28 cellular contexts compared by ENCODE assay signal in genomic region chr16:24639769-24640168, GRCh38.
"Had no signal": no experiment of that assay in that cellular context is flagged by ENCODE, and none has a peak within 500 bp of the region (broad histone marks: within the 10 kb centered on the region; RNA-seq: fewer than 3 reads in every experiment).

No MANE protein-coding gene starts in this region.

- H3K4me3 ChIP-seq: lung, mucosa of descending colon, pancreas, prostate gland, skin epidermis, stomach, thoracic aorta, tibial artery, upper lobe of right lung had no signal

- H3K9me3 ChIP-seq: mucosa of descending colon, pancreas, prostate gland, stomach, thoracic aorta, tibial artery, upper lobe of right lung had no signal

- DNase-seq: hippocampal formation; kidney glomerular epithelial cell; left cardiac atrium; mesendoderm; midbrain; mucosa of descending colon; naive thymus-derived CD4-positive, alpha-beta T cell; pancreas; posterior cingulate gyrus; retina; right cardiac atrium; stimulated activated CD4-positive, alpha-beta T cell treated with anti-CD3 and anti-CD28 coated beads, Interleukin-12 subunit alpha, Interleukin-12 subunit beta, amount 100 ng/mL, for 4 hours; stimulated activated CD4-positive, alpha-beta T cell treated with anti-CD3 and anti-CD28 coated beads, Interleukin-15, amount 100 ng/mL, for 24 hours; stimulated activated CD4-positive, alpha-beta T cell treated with anti-CD3 and anti-CD28 coated beads, Interleukin-2, amount 100 ng/mL, for 24 hours; stimulated activated CD4-positive, alpha-beta T cell treated with anti-CD3 and anti-CD28 coated beads, Interleukin-4, amount 100 ng/mL, for 1 hour; stimulated activated naive B cell treated with anti-CD40 and anti-IgM and Interleukin-4, amounts not matched to agents 10 μg/mL and 1 μg/mL and 100 μg/mL, for 72 hours; stimulated activated naive CD8-positive, alpha-beta T cell treated with anti-CD3 and anti-CD28 coated beads, Interleukin-15, Interleukin-2, amounts not matched to agents 100 U/mL and 50 U/mL, for 24 hours; stomach; tibial artery; trophoblast cell; upper lobe of right lung had no signal

- H3K27me3 ChIP-seq: pancreas, stomach, tibial artery, upper lobe of right lung had no signal

- ATAC-seq: left cardiac atrium; left lobe of liver; mucosa of descending colon; naive thymus-derived CD4-positive, alpha-beta T cell; natural killer cell treated with Interleukin-12 subunit alpha and Interleukin-12 subunit beta and Interleukin-15 and Interleukin-18, amount 100 ng/mL, for 72 hours; pancreas; right cardiac atrium; sciatic nerve; stimulated activated naive B cell treated with anti-CD40 and anti-IgM and Interleukin-4, amounts not matched to agents 10 μg/mL and 1 μg/mL and 100 μg/mL, for 72 hours; stimulated activated naive CD8-positive, alpha-beta T cell treated with anti-CD3 and anti-CD28 coated beads, Interleukin-15, Interleukin-2, amounts not matched to agents 100 U/mL and 50 U/mL, for 24 hours; upper lobe of right lung had no signal

- H3K4me1 ChIP-seq: prostate gland had no signal

- H3K36me3 ChIP-seq: pancreas, prostate gland, stomach, thoracic aorta, tibial artery, upper lobe of right lung had no signal

- H3K27ac ChIP-seq: pancreas, prostate gland, skin epidermis, stomach, thoracic aorta, tibial artery, upper lobe of right lung had no signal
